In genomic region chr10:112376578-112376855, GRCh38 we compare ENCODE assay signal across 1 cellular context.
TF ChIP-seq lines count a peak whose summit lies in the region.

No MANE protein-coding gene starts in this region.

TF ChIP-seq in GM23338, 12 proteins besides CTCF, POLR2A, EP300 and RAD21 (continued from another document):
- TF ChIP-seq ZNF462 (CRISPR knock-in tag; IDR thresholded peaks at IDR 0.05) (no peak), EZH2phosphoT487 (IDR thresholded peaks at IDR 0.05; ENCODE audit: unreplicated experiment) (no peak)
